ENCODE assay signal across 38 cellular contexts in the genomic region with DNA sequence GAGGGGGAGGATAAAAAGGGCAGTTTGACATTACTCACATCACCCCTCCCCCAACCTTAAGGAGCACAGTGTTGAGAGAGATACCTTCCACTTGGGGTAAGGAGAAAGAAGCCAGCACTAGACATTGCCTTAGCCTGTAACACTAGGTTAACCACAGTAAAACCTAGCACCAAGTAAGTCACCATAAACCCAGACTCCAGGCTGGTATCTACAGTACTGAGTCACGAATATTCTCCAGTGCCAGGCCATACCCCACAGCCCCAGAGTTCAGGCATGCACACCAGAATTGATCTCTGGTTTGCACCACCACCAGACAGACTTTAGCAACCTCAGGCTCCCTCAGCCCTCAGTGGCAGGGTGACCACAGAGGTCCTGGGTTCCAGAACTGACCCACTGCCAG.
"Had no signal": no experiment of that assay in that cellular context is flagged by ENCODE, and none has a peak within 500 bp of the region (broad histone marks: within the 10 kb centered on the region; RNA-seq: fewer than 3 reads in every experiment).

No MANE protein-coding gene starts in this region.

- H3K4me1 Mint-ChIP-seq: activated naive CD4-positive, alpha-beta T cell treated with anti-CD3 and anti-CD28 coated beads, Interleukin-2, amount 10 ng/mL, durations not matched to agents 7 days and 5 days; activated naive CD4-positive, alpha-beta T cell treated with anti-CD3 and anti-CD28 coated beads, Interleukin-2, amount 50 U/mL, for 24 hours; activated naive CD8-positive, alpha-beta T cell treated with anti-CD3 and anti-CD28 coated beads for 36 hours; activated naive CD8-positive, alpha-beta T cell treated with anti-CD3 and anti-CD28 coated beads, Interleukin-2, amount 10 ng/mL, durations not matched to agents 7 days and 5 days; activated naive CD8-positive, alpha-beta T cell treated with anti-CD3 and anti-CD28 coated beads, Interleukin-2, amount 50 U/mL, for 24 hours; activated T-helper 17 cell treated with anti-CD3 and anti-CD28 coated beads, Interleukin-2, amount 50 U/mL, for 72 hours; brain; central memory CD8-positive, alpha-beta T cell had no signal

- H3K36me3 ChIP-seq: adrenal gland, ascending aorta, brain microvascular endothelial cell, breast epithelium, cardiac muscle cell had no signal

- H3K27ac Mint-ChIP-seq: activated naive CD4-positive, alpha-beta T cell treated with anti-CD3 and anti-CD28 coated beads for 36 hours; activated naive CD4-positive, alpha-beta T cell treated with anti-CD3 and anti-CD28 coated beads, Interleukin-2, amount 10 ng/mL, durations not matched to agents 7 days and 5 days; activated naive CD4-positive, alpha-beta T cell treated with anti-CD3 and anti-CD28 coated beads, Interleukin-2, amount 50 U/mL, for 24 hours; activated naive CD4-positive, alpha-beta T cell treated with anti-CD3 and anti-CD28 coated beads, Interleukin-2, amount 50 U/mL, for 72 hours; activated naive CD8-positive, alpha-beta T cell; activated naive CD8-positive, alpha-beta T cell treated with anti-CD3 and anti-CD28 coated beads for 36 hours; activated naive CD8-positive, alpha-beta T cell treated with anti-CD3 and anti-CD28 coated beads, Interleukin-2, amount 10 ng/mL, durations not matched to agents 7 days and 5 days; activated naive CD8-positive, alpha-beta T cell treated with anti-CD3 and anti-CD28 coated beads, Interleukin-2, amount 50 U/mL, for 24 hours; activated T-cell treated with anti-CD3 and anti-CD28 coated beads, Interleukin-2, amount 50 U/mL, for 24 hours; activated T-cell treated with anti-CD3 and anti-CD28 coated beads, Interleukin-2, amount 50 U/mL, for 72 hours; activated T-helper 1 cell treated with anti-CD3 and anti-CD28 coated beads, Interleukin-12 subunit alpha, Interleukin-12 subunit beta, Interleukin-2, Interleukin-4 antibody, amounts not matched to agents 30 ng/mL and 10 ng/mL and 1 ng/mL, durations not matched to agents 14 hours and 24 hours and 36 hours; activated T-helper 17 cell treated with anti-CD3 and anti-CD28 coated beads, Interleukin-2, amount 50 U/mL, for 72 hours; activated T-helper 2 cell treated with anti-CD3 and anti-CD28 coated beads, Interferon-gamma antibody, Interleukin-2, Interleukin-4, amounts not matched to agents 10 μg/mL and 5 μg/mL and 100 μg/mL, durations not matched to agents 14 hours and 24 hours and 36 hours; brain had no signal

- DNase-seq: activated effector memory CD4-positive, alpha-beta T cell treated with anti-CD3 and anti-CD28 coated beads, Interleukin-2, amount 50 U/mL, for 16 hours; activated effector memory CD4-positive, alpha-beta T cell treated with Interleukin-2 at 50 U/mL for 16 hours; activated gamma-delta T cell; activated naive CD4-positive, alpha-beta T cell; activated naive CD4-positive, alpha-beta T cell treated with anti-CD3 and anti-CD28 coated beads for 36 hours; activated naive CD4-positive, alpha-beta T cell treated with anti-CD3 and anti-CD28 coated beads, Interleukin-2, amount 10 ng/mL, durations not matched to agents 7 days and 5 days; activated naive CD4-positive, alpha-beta T cell treated with anti-CD3 and anti-CD28 coated beads, Interleukin-2, amount 50 U/mL, for 16 hours; activated naive CD4-positive, alpha-beta T cell treated with Interleukin-2 at 50 U/mL for 16 hours; activated naive CD8-positive, alpha-beta T cell treated with anti-CD3 and anti-CD28 coated beads for 36 hours; activated naive CD8-positive, alpha-beta T cell treated with anti-CD3 and anti-CD28 coated beads, Interleukin-2, amount 10 ng/mL, durations not matched to agents 7 days and 5 days; activated naive CD8-positive, alpha-beta T cell treated with anti-CD3 and anti-CD28 coated beads, Interleukin-2, amount 50 U/mL, for 24 hours; activated T-cell treated with anti-CD3 and anti-CD28 coated beads, Interleukin-2, amount 50 U/mL, for 1 hour; activated T-cell treated with anti-CD3 and anti-CD28 coated beads, Interleukin-2, amount 50 U/mL, for 24 hours; activated T-cell treated with anti-CD3 and anti-CD28 coated beads, Interleukin-2, amount 50 U/mL, for 4 hours; activated T-cell treated with anti-CD3 and anti-CD28 coated beads, Interleukin-2, amount 50 U/mL, for 48 hours; activated T-cell treated with anti-CD3 and anti-CD28 coated beads, Interleukin-2, amount 50 U/mL, for 72 hours; adrenal gland; amniotic stem cell; amygdala; anterior cingulate cortex; aorta; body of pancreas; brain microvascular endothelial cell; caudate nucleus; central memory CD4-positive, alpha-beta T cell; cerebellar nuclear complex had no signal

- H3K27ac ChIP-seq: adrenal gland, ascending aorta, body of pancreas, brain microvascular endothelial cell, breast epithelium, cardiac muscle cell had no signal

- H3K4me3 ChIP-seq: adrenal gland, ascending aorta, body of pancreas, breast epithelium, cardiac muscle cell had no signal

- H3K36me3 Mint-ChIP-seq: activated naive CD4-positive, alpha-beta T cell treated with anti-CD3 and anti-CD28 coated beads, Interleukin-2, amount 10 ng/mL, durations not matched to agents 7 days and 5 days; activated naive CD4-positive, alpha-beta T cell treated with anti-CD3 and anti-CD28 coated beads, Interleukin-2, amount 50 U/mL, for 24 hours; activated naive CD4-positive, alpha-beta T cell treated with anti-CD3 and anti-CD28 coated beads, Interleukin-2, amount 50 U/mL, for 72 hours; activated naive CD8-positive, alpha-beta T cell; activated naive CD8-positive, alpha-beta T cell treated with anti-CD3 and anti-CD28 coated beads for 36 hours; activated naive CD8-positive, alpha-beta T cell treated with anti-CD3 and anti-CD28 coated beads, Interleukin-2, amount 10 ng/mL, durations not matched to agents 7 days and 5 days; brain had no signal

- FAIRE-seq: bronchial epithelial cell had no signal

- H3K4me3 Mint-ChIP-seq: activated naive CD4-positive, alpha-beta T cell treated with anti-CD3 and anti-CD28 coated beads for 36 hours; activated naive CD4-positive, alpha-beta T cell treated with anti-CD3 and anti-CD28 coated beads, Interleukin-2, amount 10 ng/mL, durations not matched to agents 7 days and 5 days; activated naive CD4-positive, alpha-beta T cell treated with anti-CD3 and anti-CD28 coated beads, Interleukin-2, amount 50 U/mL, for 24 hours; activated naive CD8-positive, alpha-beta T cell; activated naive CD8-positive, alpha-beta T cell treated with anti-CD3 and anti-CD28 coated beads for 36 hours; activated naive CD8-positive, alpha-beta T cell treated with anti-CD3 and anti-CD28 coated beads, Interleukin-2, amount 10 ng/mL, durations not matched to agents 7 days and 5 days; activated naive CD8-positive, alpha-beta T cell treated with anti-CD3 and anti-CD28 coated beads, Interleukin-2, amount 50 U/mL, for 24 hours; activated T-cell treated with anti-CD3 and anti-CD28 coated beads, Interleukin-2, amount 50 U/mL, for 24 hours; activated T-cell treated with anti-CD3 and anti-CD28 coated beads, Interleukin-2, amount 50 U/mL, for 4 hours; activated T-cell treated with anti-CD3 and anti-CD28 coated beads, Interleukin-2, amount 50 U/mL, for 72 hours; activated T-helper 1 cell treated with anti-CD3 and anti-CD28 coated beads, Interleukin-12 subunit alpha, Interleukin-12 subunit beta, Interleukin-2, Interleukin-4 antibody, amounts not matched to agents 30 ng/mL and 10 ng/mL and 1 ng/mL, durations not matched to agents 14 hours and 24 hours and 36 hours; activated T-helper 17 cell treated with anti-CD3 and anti-CD28 coated beads, Interleukin-2, amount 50 U/mL, for 72 hours; brain; central memory CD8-positive, alpha-beta T cell had no signal

- H3K4me1 ChIP-seq: adrenal gland, ascending aorta, body of pancreas, breast epithelium had no signal

- H3K27me3 ChIP-seq: adrenal gland, ascending aorta, body of pancreas, brain microvascular endothelial cell, breast epithelium, cardiac muscle cell had no signal

- H3K9me3 Mint-ChIP-seq: activated naive CD4-positive, alpha-beta T cell treated with anti-CD3 and anti-CD28 coated beads for 36 hours; activated naive CD4-positive, alpha-beta T cell treated with anti-CD3 and anti-CD28 coated beads, Interleukin-2, amount 10 ng/mL, durations not matched to agents 7 days and 5 days; activated naive CD4-positive, alpha-beta T cell treated with anti-CD3 and anti-CD28 coated beads, Interleukin-2, amount 50 U/mL, for 24 hours; activated naive CD4-positive, alpha-beta T cell treated with anti-CD3 and anti-CD28 coated beads, Interleukin-2, amount 50 U/mL, for 72 hours; activated naive CD8-positive, alpha-beta T cell treated with anti-CD3 and anti-CD28 coated beads for 36 hours; activated naive CD8-positive, alpha-beta T cell treated with anti-CD3 and anti-CD28 coated beads, Interleukin-2, amount 10 ng/mL, durations not matched to agents 7 days and 5 days; activated naive CD8-positive, alpha-beta T cell treated with anti-CD3 and anti-CD28 coated beads, Interleukin-2, amount 50 U/mL, for 24 hours; activated T-cell treated with anti-CD3 and anti-CD28 coated beads, Interleukin-2, amount 50 U/mL, for 4 hours; activated T-cell treated with anti-CD3 and anti-CD28 coated beads, Interleukin-2, amount 50 U/mL, for 72 hours; activated T-helper 1 cell treated with anti-CD3 and anti-CD28 coated beads, Interleukin-12 subunit alpha, Interleukin-12 subunit beta, Interleukin-2, Interleukin-4 antibody, amounts not matched to agents 30 ng/mL and 10 ng/mL and 1 ng/mL, durations not matched to agents 14 hours and 24 hours and 36 hours; activated T-helper 17 cell treated with anti-CD3 and anti-CD28 coated beads, Interleukin-2, amount 50 U/mL, for 72 hours; activated T-helper 2 cell treated with anti-CD3 and anti-CD28 coated beads, Interferon-gamma antibody, Interleukin-2, Interleukin-4, amounts not matched to agents 10 μg/mL and 5 μg/mL and 100 μg/mL, durations not matched to agents 14 hours and 24 hours and 36 hours; central memory CD8-positive, alpha-beta T cell had no signal

- H3K9me3 ChIP-seq: adrenal gland, ascending aorta, body of pancreas had no signal

- H3K27me3 Mint-ChIP-seq: activated naive CD4-positive, alpha-beta T cell treated with anti-CD3 and anti-CD28 coated beads, Interleukin-2, amount 10 ng/mL, durations not matched to agents 7 days and 5 days; activated naive CD4-positive, alpha-beta T cell treated with anti-CD3 and anti-CD28 coated beads, Interleukin-2, amount 50 U/mL, for 24 hours; activated naive CD8-positive, alpha-beta T cell; activated naive CD8-positive, alpha-beta T cell treated with anti-CD3 and anti-CD28 coated beads for 36 hours; activated naive CD8-positive, alpha-beta T cell treated with anti-CD3 and anti-CD28 coated beads, Interleukin-2, amount 10 ng/mL, durations not matched to agents 7 days and 5 days; activated naive CD8-positive, alpha-beta T cell treated with anti-CD3 and anti-CD28 coated beads, Interleukin-2, amount 50 U/mL, for 24 hours; activated T-helper 17 cell treated with anti-CD3 and anti-CD28 coated beads, Interleukin-2, amount 50 U/mL, for 72 hours; brain; central memory CD8-positive, alpha-beta T cell had no signal

- ATAC-seq: activated naive CD4-positive, alpha-beta T cell treated with anti-CD3 and anti-CD28 coated beads, Interleukin-2, amount 50 U/mL, for 72 hours; activated naive CD8-positive, alpha-beta T cell treated with anti-CD3 and anti-CD28 coated beads, Interleukin-2, amount 50 U/mL, for 24 hours; activated T-cell treated with anti-CD3 and anti-CD28 coated beads, Interleukin-2, amount 50 U/mL, for 4 hours; activated T-cell treated with anti-CD3 and anti-CD28 coated beads, Interleukin-2, amount 50 U/mL, for 72 hours; activated T-helper 17 cell treated with anti-CD3 and anti-CD28 coated beads, Interleukin-2, amount 50 U/mL, for 72 hours; body of pancreas had no signal
